ENCODE assay signal across 23 cellular contexts in the genomic region with DNA sequence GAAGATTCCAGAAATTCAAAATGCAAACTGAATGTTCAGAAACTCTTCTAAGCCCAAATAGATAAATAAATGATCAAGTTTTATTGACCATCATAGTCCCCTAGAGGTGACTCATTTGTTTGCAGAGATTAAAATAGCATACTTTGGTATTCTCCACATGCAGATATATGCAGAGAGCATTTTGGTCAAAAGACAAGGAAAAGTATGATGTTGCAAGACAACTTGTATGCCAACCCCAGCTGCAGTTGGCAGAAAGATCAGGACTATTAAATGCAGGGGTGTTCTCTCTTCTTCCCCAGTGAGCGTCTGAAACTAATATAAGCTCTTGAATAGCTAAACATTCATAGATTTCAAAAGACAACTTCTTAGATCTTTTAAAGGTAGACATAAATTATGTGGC.
DNase-seq lines count a peak whose midpoint lies in the region; ATAC-seq and TF ChIP-seq lines count a peak whose summit lies in the region.
"Had no signal": no experiment of that assay in that cellular context is flagged by ENCODE, and none has a peak within 500 bp of the region (broad histone marks: within the 10 kb centered on the region; RNA-seq: fewer than 3 reads in every experiment).

No MANE protein-coding gene starts in this region.

- POLR2A ChIA-PET in AG04449 (lab: Yijun Ruan, JAX) (no interaction called here), RWPE1 (lab: Yijun Ruan, JAX; ENCODE audit: low non-redundant PET) (no interaction called here)

- H3K27ac ChIP-seq in RWPE1, result no peak overlapping the region
- H3K27ac ChIP-seq: brain microvascular endothelial cell, hepatocyte, parathyroid adenoma, upper lobe of right lung had no signal

- TF ChIP-seq CTCF in AG04449 (IDR thresholded peaks at IDR 0.05; ENCODE audit: insufficient read depth, low read length, missing control alignments) (no peak), RWPE1 (conservative IDR thresholded peaks at IDR 0.05; ENCODE audit: low read depth) (no peak), fibroblast of the aortic adventitia (IDR thresholded peaks at IDR 0.05; ENCODE audit: insufficient read depth, low read length) (no peak)

- H3K4me3 ChIP-seq in AG04449 (ENCODE audit: low read depth, low read length) (no peak overlapping the region), fibroblast of the aortic adventitia (ENCODE audit: low read depth, low read length) (no peak overlapping the region)
- H3K4me3 ChIP-seq: hepatocyte, upper lobe of right lung had no signal

- ATAC-seq in HG02970 (IDR thresholded peaks at IDR 0.05; ENCODE audit: low FRiP score, unreplicated experiment) (no peak), HG03280 (IDR thresholded peaks at IDR 0.05; ENCODE audit: unreplicated experiment) (no peak)
- ATAC-seq: right cardiac atrium, upper lobe of right lung had no signal

- DNase-seq in AG04449 (ENCODE audit: low read depth, low spot score) (peak; percentile 16), GM04503 (ENCODE audit: low read depth) (peak; percentile 57), RWPE1 (ENCODE audit: low spot score) (peak; percentile 6), fibroblast of the aortic adventitia (ENCODE audit: low read depth) (peak; percentile 56), NCI-H1694 (lab: John Stamatoyannopoulos, UW) (no peak), NCI-H2227 (lab: John Stamatoyannopoulos, UW; ENCODE audit: unreplicated experiment) (no peak)
- DNase-seq: activated CD4-positive, alpha-beta memory T cell treated with anti-CD3 and anti-CD28 coated beads, Interleukin-2, amount 10 ng/mL, durations not matched to agents 7 days and 5 days; activated effector memory CD4-positive, alpha-beta T cell treated with Interleukin-2 at 50 U/mL for 16 hours; brain microvascular endothelial cell; C1 segment of cervical spinal cord; Calu3; cortex of kidney; foreskin melanocyte; immature natural killer cell; NCI-H1436; NCI-H524 treated with DMSO at 0.1 percent for 48 hours; right cardiac atrium; T-helper 9 cell; upper lobe of right lung had no signal

- CTCF ChIA-PET in AG04449 (lab: Yijun Ruan, JAX), result interaction anchor here (0.9 kb wide), 1 partner anchor 9 kb away, joined by 3 read pairs; no protein-coding TSS in a partner anchor
- CTCF ChIA-PET in RWPE1 (lab: Yijun Ruan, JAX), result no interaction called here

Comparison
In these comparisons a context has a peak if more than half of its experiments do, and no peak if none do; other contexts are left out.
1. DNase-seq: peak in AG04449 (single experiment), GM04503 (single experiment), RWPE1 (single experiment) and fibroblast of the aortic adventitia (single experiment); none in NCI-H1694 (single experiment) and NCI-H2227 (single experiment).